In the genomic region with DNA sequence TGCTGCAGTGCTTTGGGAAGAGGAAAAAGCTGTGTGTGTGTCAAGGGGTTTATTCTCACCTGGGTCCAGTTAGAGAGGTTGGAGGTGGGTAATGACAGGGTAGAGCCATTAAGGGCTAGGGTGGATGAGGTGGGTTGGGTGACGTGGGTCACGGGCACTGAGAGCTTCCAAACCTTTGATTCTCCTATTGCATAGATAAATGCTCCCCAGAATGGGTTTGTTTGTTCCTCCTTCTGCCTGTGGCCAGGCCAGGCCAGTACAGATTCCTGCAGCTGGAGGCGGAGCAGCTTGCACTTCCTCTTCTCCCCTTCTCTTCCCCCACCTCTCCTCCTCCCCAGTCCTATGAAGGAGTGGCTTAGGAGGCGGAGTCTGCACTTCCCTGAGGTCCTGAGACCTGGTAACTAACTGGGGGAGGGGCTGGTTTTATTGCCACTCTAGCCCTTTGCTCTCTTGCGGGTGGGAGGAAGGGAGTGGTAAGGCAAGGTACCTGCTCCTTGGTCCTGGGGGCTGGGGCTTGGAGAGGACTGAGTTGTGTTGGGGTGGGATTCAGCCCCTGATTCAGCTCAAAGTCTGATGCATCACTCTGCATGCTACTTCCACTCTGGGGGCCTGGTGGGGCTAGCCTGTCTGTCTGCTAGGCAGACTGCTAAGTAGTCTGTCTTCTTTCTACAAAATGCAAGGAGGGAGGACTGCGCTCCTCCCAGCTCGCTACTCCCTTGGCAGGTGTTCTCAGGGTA, we compare ENCODE assay signal across 7 cellular contexts. TPM values are rescaled to one million over a fixed set of nuclear protein-coding genes. Genes with fewer than 3 reads are reported as not detected.
DNase-seq lines count a peak whose midpoint lies in the region; ATAC-seq and TF ChIP-seq lines count a peak whose summit lies in the region.
"Had no signal": no experiment of that assay in that cellular context is flagged by ENCODE, and none has a peak within 500 bp of the region (broad histone marks: within the 10 kb centered on the region; RNA-seq: fewer than 3 reads in every experiment).

No MANE protein-coding gene starts in this region.

- H2AFZ ChIP-seq in hepatocyte, result no peak overlapping the region

- peaks cover 3% of the 10 kb centered on the region; the same call in 1 of the 2 replicates for H3K4me1 ChIP-seq in Panc1 (ENCODE audit: control insufficient read depth, insufficient read depth, low read length)
- H3K4me1 ChIP-seq in hepatocyte (ENCODE audit: insufficient read depth), result peaks cover 13% of the 10 kb centered on the region

- in situ Hi-C loops in Caki2 (cut with HindIII; ENCODE audit: low pct_unique_long_range_greater_than_20kb, low sequenced_read_pairs), result no loop called here
- in situ Hi-C loops in Panc1 (cut with HindIII; ENCODE audit: low pct_unique_long_range_greater_than_20kb, low sequenced_read_pairs), result no loop called here

- CTCF ChIA-PET in HEK293T (lab: Yijun Ruan, JAX), result interaction anchor here (0.8 to 2.3 kb wide), 4 partner anchors 11 to 45 kb away, joined by 3 to 9 read pairs (median 7); no protein-coding TSS in a partner anchor
- CTCF ChIA-PET in Panc1 (lab: Charles Lee), result interaction anchor here (0.5 to 0.9 kb wide), 3 partner anchors 10 to 258 kb away, joined by 3 to 4 read pairs (median 3); no protein-coding TSS in a partner anchor

- H3K4me3 ChIP-seq in Panc1 (ENCODE audit: low read depth in 2 of 2, low read length in 2 of 2) (no peak overlapping the region), hepatocyte (no peak overlapping the region)

- H3K27me3 ChIP-seq in Panc1 (ENCODE audit: control insufficient read depth, insufficient read depth, low read length) (no peaks in the 10 kb centered on the region), hepatocyte (no peaks in the 10 kb centered on the region)

- peaks cover 2% of the 10 kb centered on the region; the same call in 1 of the 2 replicates for H3K36me3 ChIP-seq in Panc1 (ENCODE audit: control insufficient read depth, insufficient read depth, low read length)
- H3K36me3 ChIP-seq in hepatocyte (replicated peaks; ENCODE audit: insufficient read depth, low read depth), result no peaks in the 10 kb centered on the region

- intact Hi-C loops in Panc1 (cut with micrococcal nuclease; ENCODE audit: unreplicated experiment), result no loop called here

- TF ChIP-seq CTCF in Panc1 (IDR thresholded peaks at IDR 0.05), result no peak
- no peak for TF ChIP-seq CTCF in hepatocyte (IDR thresholded peaks at IDR 0.05; ENCODE audit: poor library complexity)

- H3K9me3 ChIP-seq in Panc1 (ENCODE audit: control insufficient read depth, insufficient read depth, low read depth, low read length) (no peaks in the 10 kb centered on the region), hepatocyte (ENCODE audit: low read depth) (no peaks in the 10 kb centered on the region)

- 43% methylated on average over 7 of the region's 7 CpGs for WGBS in hepatocyte (ENCODE audit: low lambda C conversion rate, missing lambda C conversion rate)

- DNase-seq in Caki2 (ENCODE audit: low read depth), result peak; percentile 76
- DNase-seq in HEK293T (ENCODE audit: extremely low spot score), result peak; percentile 62
- DNase-seq in Panc1 (ENCODE audit: low read depth, low spot score), result no peak
- DNase-seq in hepatocyte (ENCODE audit: low spot score), result peak; percentile 93

- H4K20me1 ChIP-seq in hepatocyte (ENCODE audit: insufficient read depth, poor library complexity, severe bottlenecking), result no peaks in the 10 kb centered on the region

- BruUV-seq in Panc1 (replicated peaks; lab: Mats Ljungman, UMichigan), result no TSS peak

- H3K79me2 ChIP-seq in hepatocyte, result peaks cover 71% of the 10 kb centered on the region

- ATAC-seq in Panc1, result peak; percentile 42
- ATAC-seq in GM19035 (IDR thresholded peaks at IDR 0.05; ENCODE audit: unreplicated experiment), result no peak
- no peak for ATAC-seq in HG03097 (IDR thresholded peaks at IDR 0.05; ENCODE audit: low FRiP score, unreplicated experiment)

- POLR2A ChIA-PET in HEK293T (lab: Yijun Ruan, JAX) (interaction anchor here (1.0 to 1.8 kb wide), 3 partner anchors 10 to 47 kb away, joined by 4 to 8 read pairs (median 7); partner anchors contain the start of genes DNAJC17, VPS18 and ZFYVE19), Panc1 (lab: Charles Lee) (no interaction called here)

- peak overlapping the region; percentile 72 for H3K4me2 ChIP-seq in hepatocyte

- H3K9me2 ChIP-seq in hepatocyte (replicated peaks; ENCODE audit: insufficient read depth), result no peaks in the 10 kb centered on the region

- H3K27ac ChIP-seq in Panc1 (ENCODE audit: low read length), result no peak overlapping the region
- peak overlapping the region; percentile 97 for H3K27ac ChIP-seq in hepatocyte

TF ChIP-seq in HEK293T, 16 proteins besides CTCF, POLR2A, EP300 and RAD21:
- no peak for TF ChIP-seq CTBP1 (IDR thresholded peaks at IDR 0.05; ENCODE audit: borderline replicate concordance)
- TF ChIP-seq LEF1 (IDR thresholded peaks at IDR 0.05; ENCODE audit: borderline replicate concordance), result no peak
- no peak for TF ChIP-seq L3MBTL2 (conservative IDR thresholded peaks at IDR 0.05)
- TF ChIP-seq ARNT (IDR thresholded peaks at IDR 0.05), result no peak
- TF ChIP-seq NFRKB (IDR thresholded peaks at IDR 0.05), result no peak
TF ChIP-seq in HEK293T: peak in this region for 0.

RNA-seq across cellular contexts. Expression of gene SPINT1, which starts 3.5 kb away (rescaled TPM):
- 19.5 and 29.7 TPM in 2 replicates for total RNA-seq in Caki2 (2014; rRNA removed; shearing (Covaris generic); ENCODE audit: low replicate concordance)
- total RNA-seq in Panc1 (2021; ENCODE audit: unreplicated experiment) (32.7 TPM), hepatocyte (155 and 197 TPM in 2 replicates)
- 63.2 TPM for polyA plus RNA-seq in Panc1 (2012; ENCODE audit: insufficient read length)
- polyA plus RNA-seq in hepatocyte, result 233 and 252 TPM in 2 replicates
- total RNA-seq: RPMI7951 had no signal

RNA-seq across cellular contexts. Expression of gene PPP1R14D, which starts 18.9 kb away (rescaled TPM):
- not detected in 2 replicates for total RNA-seq in Caki2 (2014; rRNA removed; shearing (Covaris generic); ENCODE audit: low replicate concordance)
- 0.64 TPM for total RNA-seq in Panc1 (2021; ENCODE audit: unreplicated experiment)
- polyA plus RNA-seq in Panc1 (2012; ENCODE audit: insufficient read length), result 0.50 TPM
- 0.24 TPM in 1 of 2 replicates, not detected in the other for total RNA-seq in hepatocyte
- 0.47 TPM in 1 of 2 replicates, not detected in the other for polyA plus RNA-seq in hepatocyte
- total RNA-seq: RPMI7951 had no signal

RNA-seq across cellular contexts. Expression of gene RHOV, which starts 26.6 kb away (rescaled TPM):
- total RNA-seq in Caki2 (2014; rRNA removed; shearing (Covaris generic); ENCODE audit: low replicate concordance), result 0.23 and 0.51 TPM in 2 replicates
- total RNA-seq in Panc1 (2021; ENCODE audit: unreplicated experiment) (4.2 TPM), hepatocyte (1.2 and 1.7 TPM in 2 replicates)
- 4.1 TPM for polyA plus RNA-seq in Panc1 (2012; ENCODE audit: insufficient read length)
- polyA plus RNA-seq in hepatocyte, result 5.7 and 6.1 TPM in 2 replicates

RNA-seq across cellular contexts. Expression of gene DNAJC17, which starts 40.1 kb away (rescaled TPM):
- total RNA-seq in Caki2 (2014; rRNA removed; shearing (Covaris generic); ENCODE audit: low replicate concordance), result 51.3 and 103 TPM in 2 replicates
- total RNA-seq in Panc1 (2021; ENCODE audit: unreplicated experiment) (39.3 TPM), hepatocyte (18.3 and 36.5 TPM in 2 replicates)
- 47.3 TPM for polyA plus RNA-seq in Panc1 (2012; ENCODE audit: insufficient read length)
- 53.9 and 59.2 TPM in 2 replicates for polyA plus RNA-seq in hepatocyte

RNA-seq across cellular contexts. Expression of gene ZFYVE19, which starts 40.5 kb away (rescaled TPM):
- 88.7 and 100 TPM in 2 replicates for total RNA-seq in Caki2 (2014; rRNA removed; shearing (Covaris generic); ENCODE audit: low replicate concordance)
- total RNA-seq in Panc1 (2021; ENCODE audit: unreplicated experiment) (39.5 TPM), hepatocyte (25.6 and 26.4 TPM in 2 replicates)
- 46.8 TPM for polyA plus RNA-seq in Panc1 (2012; ENCODE audit: insufficient read length)
- 23.8 and 25.4 TPM in 2 replicates for polyA plus RNA-seq in hepatocyte
